8 cellular contexts compared by ENCODE assay signal in the genomic region with DNA sequence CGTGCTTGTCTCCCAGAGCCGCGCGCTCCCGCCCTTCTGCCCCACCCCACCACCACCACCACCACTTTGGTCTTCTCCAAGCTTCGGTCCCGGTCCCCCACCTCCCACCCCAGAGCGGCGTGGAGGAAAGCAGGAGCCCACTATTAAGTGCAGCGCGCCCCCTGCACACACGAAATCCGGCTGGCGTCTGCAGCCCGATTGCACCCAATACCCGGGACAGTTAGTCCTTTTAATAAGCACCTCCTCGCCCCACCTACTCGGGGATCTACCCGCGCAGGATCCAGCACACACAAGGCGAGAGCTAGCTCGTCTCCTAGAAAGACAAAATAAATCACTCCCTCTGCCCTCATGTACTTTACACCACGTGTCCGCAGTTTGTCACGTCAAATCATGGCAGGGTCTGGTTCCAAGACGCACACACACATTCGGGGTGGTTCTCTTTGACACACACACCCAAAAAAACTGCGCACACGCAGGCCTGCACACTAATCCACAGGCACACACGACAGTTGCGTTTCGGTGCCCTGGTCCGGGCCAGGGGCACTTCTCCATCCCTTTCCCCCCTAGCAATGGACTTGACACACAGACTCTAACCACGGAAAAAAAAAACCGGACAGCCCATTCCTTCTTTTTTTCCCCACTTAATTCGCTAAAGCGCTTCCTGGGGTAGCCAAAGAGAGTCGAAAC. TPM values are rescaled to one million over a fixed set of nuclear protein-coding genes. Genes with fewer than 3 reads are reported as not detected.
DNase-seq lines count a peak whose midpoint lies in the region; ATAC-seq and TF ChIP-seq lines count a peak whose summit lies in the region.

No MANE protein-coding gene starts in this region.

- H3K36me3 Mint-ChIP-seq in MCF 10A (ENCODE audit: insufficient read depth, unreplicated experiment) = peaks cover 5% of the 10 kb centered on the region

- H3K9me3 Mint-ChIP-seq in MCF 10A (ENCODE audit: unreplicated experiment) = no peaks in the 10 kb centered on the region

- H3K27ac Mint-ChIP-seq in MCF 10A (ENCODE audit: low read depth, unreplicated experiment) = peak overlapping the region; percentile 14

- no peaks in the 10 kb centered on the region for H3K36me3 ChIP-seq in SU-DHL-6 (ENCODE audit: low read length)

- ATAC-seq in GM18511 (IDR thresholded peaks at IDR 0.05; ENCODE audit: unreplicated experiment) (peak; percentile 47), HG02798 (IDR thresholded peaks at IDR 0.05; ENCODE audit: poor library complexity, unreplicated experiment) (peak; percentile 46), HG03139 (IDR thresholded peaks at IDR 0.05; ENCODE audit: unreplicated experiment) (no peak)

- no TSS peak for BruUV-seq in MCF 10A (replicated peaks; lab: Mats Ljungman, UMichigan)

- DNase-seq in MCF 10A (ENCODE audit: unreplicated experiment) (peak; percentile 9), lower leg skin (ENCODE audit: low spot score in 2 of 2) (peak in 1 of 2 donors; percentile 84), NCI-H1105 treated with DMSO at 0.1 percent for 48 hours (lab: John Stamatoyannopoulos, UW) (no peak)
- DNase-seq in stimulated activated CD8-positive, alpha-beta memory T cell treated with anti-CD3 and anti-CD28 coated beads, Interleukin-15, amount 100 ng/mL, for 24 hours (ENCODE audit: low read depth) = peak; percentile 7

- peaks cover 12% of the 10 kb centered on the region; the same call in 1 of the 2 replicates for H4K20me1 ChIP-seq in SU-DHL-6 (ENCODE audit: low read depth, low read length)

- no peak for TF ChIP-seq CTCF in SU-DHL-6 (IDR thresholded peaks at IDR 0.05; ENCODE audit: insufficient read depth, low read length, poor library complexity, severe bottlenecking)
- TF ChIP-seq CTCF in MCF 10A (IDR thresholded peaks at IDR 0.05; ENCODE audit: unreplicated experiment) = no peak
- TF ChIP-seq CTCF in lower leg skin (IDR thresholded peaks at IDR 0.05) = no peak

- H3K9ac ChIP-seq in SU-DHL-6 (ENCODE audit: low read length) = peak overlapping the region; percentile 79

- H3K27ac ChIP-seq in SU-DHL-6 (ENCODE audit: low read depth, low read length) = peak overlapping the region; percentile 56

- peak overlapping the region; percentile 79 for H2AFZ ChIP-seq in SU-DHL-6 (ENCODE audit: low read depth, low read length, severe bottlenecking)

- H3K4me2 ChIP-seq in SU-DHL-6 (ENCODE audit: low read depth, low read length, poor library complexity, severe bottlenecking) = peak overlapping the region; percentile 77

- no peaks in the 10 kb centered on the region for H3K27me3 ChIP-seq in SU-DHL-6 (ENCODE audit: low read length)

- H3F3A ChIP-seq in SU-DHL-6 (ENCODE audit: insufficient read depth) = peaks cover 5% of the 10 kb centered on the region

- WGBS in lower leg skin, 2 donors = 1% methylated on average over 38 of the region's 38 CpGs

- intact Hi-C loops in MCF 10A (cut with micrococcal nuclease) = loop anchor here (1.0 kb wide), 1 partner anchor 149 kb away; no protein-coding TSS in a partner anchor
- intact Hi-C loops in lower leg skin (cut with DNase I; ENCODE audit: low total_unique reads) = no loop called here

- H3K4me3 ChIP-seq in SU-DHL-6 (ENCODE audit: insufficient read depth, low read length, poor library complexity, severe bottlenecking) (peak overlapping the region; percentile 85), lower leg skin (ENCODE audit: low read depth, poor library complexity, severe bottlenecking) (peak overlapping the region; percentile 25)

- H3K4me3 Mint-ChIP-seq in MCF 10A (ENCODE audit: unreplicated experiment) = peak overlapping the region; percentile 86

- peaks cover 65% of the 10 kb centered on the region for H3K79me2 ChIP-seq in SU-DHL-6 (ENCODE audit: insufficient read depth, low read length)

- POLR2A ChIA-PET in MCF 10A (lab: Yijun Ruan, JAX) = interaction anchor here (0.7 to 3.6 kb wide), 12 partner anchors 12 to 870 kb away, joined by 3 to 24 read pairs (median 4); no protein-coding TSS in a partner anchor

- peaks cover 9% of the 10 kb centered on the region for H3K4me1 Mint-ChIP-seq in MCF 10A (ENCODE audit: insufficient read depth, unreplicated experiment)

- no peak for TF ChIP-seq POLR2A in lower leg skin (IDR thresholded peaks at IDR 0.05)

- CTCF ChIA-PET in MCF 10A (lab: Yijun Ruan, JAX) = interaction anchor here (0.6 to 2.4 kb wide), 11 partner anchors 103 to 740 kb away, joined by 3 to 22 read pairs (median 4); no protein-coding TSS in a partner anchor

- no peaks in the 10 kb centered on the region for H3K9me2 ChIP-seq in SU-DHL-6 (replicated peaks; ENCODE audit: insufficient read depth, low read length)

- no peaks in the 10 kb centered on the region for H3K9me3 ChIP-seq in SU-DHL-6 (ENCODE audit: insufficient read depth, low read length)

- H3K27me3 Mint-ChIP-seq in MCF 10A (ENCODE audit: insufficient read depth, unreplicated experiment) = no peaks in the 10 kb centered on the region

RNA-seq across cellular contexts. Expression of gene SFMBT2, which starts 1.6 kb away (rescaled TPM):
- total RNA-seq in MCF 10A (2022) (5.8 and 7.4 TPM in 2 replicates), lower leg skin (1 to 10 TPM in 3 of 4 donors, under 1 TPM in 1; 0.42 to 3.3 (median 1.9) TPM)
